ENCODE assay signal across 25 cellular contexts in the genomic region with DNA sequence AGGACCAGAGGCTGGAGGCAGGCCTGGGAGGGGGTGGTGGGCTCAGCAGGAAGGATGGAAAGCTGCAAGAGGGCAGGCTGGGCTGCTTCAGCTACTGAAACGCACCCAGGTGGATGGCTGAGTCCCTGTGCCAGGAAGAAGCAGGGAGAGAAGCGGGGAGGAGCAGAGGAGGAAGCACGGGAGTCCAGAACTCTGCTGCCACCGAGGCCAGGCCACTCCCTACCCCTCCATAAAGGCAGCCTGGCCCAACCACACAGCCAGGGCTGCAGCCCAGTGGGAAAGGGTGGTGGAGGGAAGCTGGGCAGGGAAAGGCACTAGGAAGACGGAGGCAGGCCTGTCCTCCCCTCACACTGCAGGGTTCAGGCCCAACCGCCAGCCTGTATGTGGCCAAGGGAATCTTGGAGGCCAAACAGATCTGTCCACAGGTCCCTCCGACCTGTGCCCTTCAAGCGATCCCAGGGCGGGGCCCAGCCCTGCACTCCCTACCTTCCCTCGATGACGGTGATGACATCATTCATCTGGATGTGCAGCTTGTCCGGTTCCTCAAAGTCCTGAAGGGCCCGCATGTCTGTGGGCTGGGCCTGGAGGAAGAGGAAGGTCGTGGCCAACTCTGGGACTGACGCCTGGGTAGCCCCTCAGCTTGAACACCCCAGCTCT. TPM values are rescaled to one million over a fixed set of nuclear protein-coding genes. Genes with fewer than 3 reads are reported as not detected.
DNase-seq lines count a peak whose midpoint lies in the region; ATAC-seq and TF ChIP-seq lines count a peak whose summit lies in the region.
"Had no signal": no experiment of that assay in that cellular context is flagged by ENCODE, and none has a peak within 500 bp of the region (broad histone marks: within the 10 kb centered on the region; RNA-seq: fewer than 3 reads in every experiment).

No MANE protein-coding gene starts in this region.

- H3K9ac ChIP-seq in PC-3 (ENCODE audit: low read length) (no peak overlapping the region), skeletal muscle tissue (ENCODE audit: low read depth in 1 of 3, low read length in 3 of 3) (peak overlapping the region; percentile 30 to 75 (median 50))
- H3K9ac ChIP-seq: KMS-11 had no signal

- H2AFZ ChIP-seq in PC-3 (ENCODE audit: low read length) = no peak overlapping the region

- ATAC-seq in PC-3 (no peak), esophagus mucosa (peak; percentile 71)
- ATAC-seq: CD8-positive, alpha-beta T cell; natural killer cell; stimulated activated naive CD8-positive, alpha-beta T cell treated with anti-CD3 and anti-CD28 coated beads, Interleukin-15, Interleukin-2, amounts not matched to agents 100 U/mL and 50 U/mL, for 24 hours had no signal

- H3K79me2 ChIP-seq in PC-3 (ENCODE audit: low read length) = peaks cover 28% of the 10 kb centered on the region

- no peaks in the 10 kb centered on the region for H4K20me1 ChIP-seq in PC-3 (ENCODE audit: low read length)

- peaks cover 4% of the 10 kb centered on the region; the same call in 1 of the 2 replicates for H3K36me3 ChIP-seq in PC-3 (ENCODE audit: low read depth, low read length)
- H3K36me3 ChIP-seq in skeletal muscle tissue (ENCODE audit: control insufficient read depth in 3 of 3, insufficient read depth in 3 of 3, low read length in 3 of 3) = peaks cover 30 to 41% (median 37%) of the 10 kb centered on the region in 3 donors

- no peak overlapping the region for H3K4me3 ChIP-seq in PC-3 (ENCODE audit: low read length)
- peak overlapping the region in 1 of 3 donors; percentile 51 for H3K4me3 ChIP-seq in skeletal muscle tissue (ENCODE audit: low read length in 3 of 3)
- H3K4me3 ChIP-seq: cardiac muscle cell, tibial artery had no signal

- in situ Hi-C loops in GM18951 (cut with MboI; ENCODE audit: low sequenced_read_pairs, unreplicated experiment) = no loop called here

- no peaks in the 10 kb centered on the region for H3K9me3 ChIP-seq in PC-3 (ENCODE audit: low read length)
- no peaks in the 10 kb centered on the region for H3K9me3 ChIP-seq in skeletal muscle tissue (ENCODE audit: control insufficient read depth in 3 of 3, low read length in 3 of 3)
- H3K9me3 ChIP-seq: tibial artery had no signal

- H3K27me3 ChIP-seq in PC-3 (ENCODE audit: low read length) (no peaks in the 10 kb centered on the region), skeletal muscle tissue (ENCODE audit: control insufficient read depth in 3 of 3, insufficient read depth in 3 of 3, low read length in 3 of 3) (no peaks in the 10 kb centered on the region)
- H3K27me3 ChIP-seq: cardiac muscle cell, foreskin keratinocyte, tibial artery had no signal

- no peak for TF ChIP-seq CTCF in PC-3 (conservative IDR thresholded peaks at IDR 0.05; ENCODE audit: low read depth, low read length)

- H3K4me2 ChIP-seq in PC-3 (ENCODE audit: low read length) = peak overlapping the region; percentile 75; the same call in 1 of the 2 replicates
- H3K4me2 ChIP-seq: KMS-11 had no signal

- CTCF ChIA-PET in PC-3 (lab: Charles Lee) = no interaction called here

- DNase-seq in PC-3 (no peak), EL (no peak), NCI-H1048 (lab: John Stamatoyannopoulos, UW) (no peak), NCI-H2227 (lab: John Stamatoyannopoulos, UW; ENCODE audit: unreplicated experiment) (no peak)
- DNase-seq: activated CD4-positive, alpha-beta T cell treated with anti-CD3 and anti-CD28 coated beads for 48 hours; activated naive CD4-positive, alpha-beta T cell treated with anti-CD3 and anti-CD28 coated beads, Interleukin-2, amount 50 U/mL, for 16 hours; aorta; CD8-positive, alpha-beta T cell; foreskin keratinocyte; GF-D8; mesendoderm; natural killer cell; NCI-H1436; NCI-H2171; stimulated activated CD4-positive, alpha-beta T cell treated with anti-CD3 and anti-CD28 coated beads, Interleukin-12 subunit alpha, Interleukin-12 subunit beta, amount 100 ng/mL, for 4 hours; stimulated activated CD4-positive, alpha-beta T cell treated with anti-CD3 and anti-CD28 coated beads, Interleukin-4, amount 100 ng/mL, for 4 hours; stimulated activated naive CD8-positive, alpha-beta T cell treated with anti-CD3 and anti-CD28 coated beads, Interleukin-15, Interleukin-2, amounts not matched to agents 100 U/mL and 50 U/mL, for 24 hours; tibial artery had no signal

- no peaks in the 10 kb centered on the region for H3F3A ChIP-seq in PC-3 (ENCODE audit: low read length, unreplicated experiment)

- no peaks in the 10 kb centered on the region for H3K9me2 ChIP-seq in PC-3 (replicated peaks; ENCODE audit: low read length)

- intact Hi-C loops in PC-3 (cut with micrococcal nuclease) = no loop called here

- TF ChIP-seq POLR2A in GM18951 (IDR thresholded peaks at IDR 0.05; ENCODE audit: extremely low read depth, insufficient read depth, insufficient read length) = peak; percentile 18

- H3K4me1 ChIP-seq in PC-3 (ENCODE audit: insufficient read depth, low read length) (peaks cover 29% of the 10 kb centered on the region), skeletal muscle tissue (ENCODE audit: control insufficient read depth in 3 of 3, insufficient read depth in 3 of 3, low read length in 3 of 3) (peaks cover 18 to 66% (median 31%) of the 10 kb centered on the region in 3 donors)
- H3K4me1 ChIP-seq: foreskin keratinocyte, tibial artery had no signal

- POLR2A ChIA-PET in PC-3 (lab: Charles Lee; ENCODE audit: unreplicated experiment) = interaction anchor here (0.6 kb wide), 1 partner anchor 17 kb away, joined by 4 read pairs; no protein-coding TSS in a partner anchor

- BruUV-seq in PC-3 (replicated peaks; lab: Mats Ljungman, UMichigan) = no TSS peak

- peak overlapping the region; percentile 54; the same call in 1 of the 2 replicates for H3K27ac ChIP-seq in PC-3 (ENCODE audit: low read length)
- peak overlapping the region; percentile 82 for H3K27ac ChIP-seq in skeletal muscle tissue (ENCODE audit: low read depth, low read length)
- H3K27ac ChIP-seq: epithelial cell of prostate, foreskin keratinocyte, KMS-11, tibial artery, VCaP had no signal

RNA-seq across cellular contexts. Expression of gene TNK2, which starts 30.5 kb away (rescaled TPM):
- total RNA-seq in PC-3 (2014; rRNA removed) (43.7 and 49.3 TPM in 2 replicates), esophagus mucosa (42.6 TPM), skeletal muscle tissue (9.9 TPM)
